ENCODE assay signal across 8 cellular contexts in the genomic region with DNA sequence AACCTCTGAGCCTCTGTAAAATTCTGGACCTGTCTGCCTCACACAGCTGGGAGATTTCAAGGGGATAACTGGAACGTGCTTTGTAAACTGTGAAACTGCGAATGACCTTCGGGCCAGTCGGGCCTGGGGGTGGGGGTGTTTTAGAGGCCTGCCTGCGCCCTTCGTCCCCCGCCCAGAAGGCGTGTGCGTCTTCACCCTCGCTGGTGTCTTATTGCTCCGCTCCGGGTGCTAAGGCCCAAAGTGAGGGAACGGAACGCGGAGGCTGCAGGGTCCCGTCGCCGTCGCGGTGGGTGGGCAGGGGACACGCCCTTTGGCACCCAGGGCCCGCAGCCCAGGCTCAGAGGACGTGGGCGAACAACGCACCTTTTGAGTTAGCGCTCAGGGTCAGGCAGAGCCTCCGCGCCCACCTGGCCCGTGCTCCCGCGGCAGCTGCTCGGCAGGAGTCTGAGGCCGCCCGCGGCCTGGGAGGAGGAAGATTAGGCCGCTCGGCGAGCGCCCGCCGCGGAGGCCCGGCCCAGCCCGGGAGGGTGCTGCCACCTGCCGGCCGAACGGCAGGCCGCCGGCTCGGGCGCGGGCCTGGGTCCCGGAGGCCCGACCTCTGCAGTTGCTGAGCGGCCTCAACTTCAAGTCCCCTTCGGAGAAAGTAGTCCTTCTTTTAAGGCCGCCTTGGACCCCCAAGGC. TPM values are rescaled to one million over a fixed set of nuclear protein-coding genes. Genes with fewer than 3 reads are reported as not detected.
A peak's percentile ranks its signal among the peaks of the same experiment; 100 is the strongest.
DNase-seq lines count a peak whose midpoint lies in the region; ATAC-seq and TF ChIP-seq lines count a peak whose summit lies in the region.

No MANE protein-coding gene starts in this region.

- no peaks in the 10 kb centered on the region for H3K9me3 ChIP-seq in lung (ENCODE audit: control insufficient read depth in 2 of 2, insufficient read depth in 1 of 2, low read length in 1 of 2)

- no peaks in the 10 kb centered on the region for H3K27me3 ChIP-seq in BJ (ENCODE audit: control insufficient read depth, insufficient read depth, low read length)
- H3K27me3 ChIP-seq in H7 (ENCODE audit: control insufficient read depth, insufficient read depth, low read length): peaks cover 41% of the 10 kb centered on the region
- H3K27me3 ChIP-seq in lung (ENCODE audit: control insufficient read depth, insufficient read depth): no peaks in the 10 kb centered on the region

- peaks cover 0 to 9% of the 10 kb centered on the region in 2 donors for H3K4me1 ChIP-seq in lung (ENCODE audit: control insufficient read depth in 2 of 2, insufficient read depth in 2 of 2, low read length in 2 of 2)

- POLR2A ChIA-PET in BJ (lab: Charles Lee): no interaction called here
- POLR2A ChIA-PET in activated CD4-positive, alpha-beta memory T cell treated with anti-CD3 and anti-CD28 coated beads for 36 hours (lab: Charles Lee): interaction anchor here (2.6 kb wide), 1 partner anchor 101 kb away, joined by 12 read pairs; no protein-coding TSS in a partner anchor

- no peak overlapping the region for H3K27ac Mint-ChIP-seq in activated CD4-positive, alpha-beta memory T cell treated with anti-CD3 and anti-CD28 coated beads for 36 hours

- intact Hi-C loops in activated CD4-positive, alpha-beta memory T cell treated with anti-CD3 and anti-CD28 coated beads for 36 hours (cut with micrococcal nuclease): loop anchor here (1.0 to 5.0 kb wide), 4 partner anchors 75 to 244 kb away; a partner anchor contains a TSS

- peaks cover 4% of the 10 kb centered on the region for H3K36me3 Mint-ChIP-seq in activated CD4-positive, alpha-beta memory T cell treated with anti-CD3 and anti-CD28 coated beads for 36 hours

- ATAC-seq in lung (ENCODE audit: insufficient read depth, low FRiP score) (peak; percentile 81), GM21390 (IDR thresholded peaks at IDR 0.05; ENCODE audit: unreplicated experiment) (no peak)

- H3K4me3 Mint-ChIP-seq in activated CD4-positive, alpha-beta memory T cell treated with anti-CD3 and anti-CD28 coated beads for 36 hours: peak overlapping the region; percentile 12

- peaks cover 16% of the 10 kb centered on the region for H3K4me1 Mint-ChIP-seq in activated CD4-positive, alpha-beta memory T cell treated with anti-CD3 and anti-CD28 coated beads for 36 hours (ENCODE audit: low read depth)

- H3K36me3 ChIP-seq in BJ (ENCODE audit: control insufficient read depth, insufficient read depth, low read length) (peaks cover 8% of the 10 kb centered on the region), H7 (replicated peaks; ENCODE audit: control insufficient read depth, insufficient read depth, low read length) (peaks cover 9% of the 10 kb centered on the region), lung (ENCODE audit: control insufficient read depth in 2 of 2, insufficient read depth in 2 of 2, low read length in 2 of 2) (peaks cover 0 to 9% of the 10 kb centered on the region in 2 donors)

- H3K4me3 ChIP-seq in BJ (ENCODE audit: low read depth, low read length) (peak overlapping the region; percentile 26), H7 (ENCODE audit: insufficient read depth, low read depth, low read length) (peak overlapping the region; percentile 50), lung (no peak overlapping the region)

- H3K9me3 Mint-ChIP-seq in activated CD4-positive, alpha-beta memory T cell treated with anti-CD3 and anti-CD28 coated beads for 36 hours: no peaks in the 10 kb centered on the region

- DNase-seq in BJ (ENCODE audit: low read depth) (no peak), H7 (peak; percentile 98), NCI-H345 treated with DMSO at 0.1 percent for 48 hours (lab: John Stamatoyannopoulos, UW; ENCODE audit: unreplicated experiment) (peak; percentile 38), dermis microvascular lymphatic vessel endothelial cell (ENCODE audit: low read depth in 2 of 2) (peak; percentile 11 to 58), lung (ENCODE audit: low spot score) (peak; percentile 57)
- peak; percentile 71 for DNase-seq in activated CD4-positive, alpha-beta memory T cell treated with anti-CD3 and anti-CD28 coated beads for 36 hours
- DNase-seq in stimulated activated CD4-positive, alpha-beta T cell treated with anti-CD3 and anti-CD28 coated beads, TNF-alpha, amount 100 ng/mL, for 48 hours (ENCODE audit: low read depth in 3 of 3): peak; percentile 29 to 66 (median 52)

- CTCF ChIA-PET in BJ (lab: Yijun Ruan, JAX): interaction anchor here (0.6 to 9.0 kb wide), 45 partner anchors 8 to 249 kb away, joined by 3 to 259 read pairs (median 4); a partner anchor contains a TSS
- CTCF ChIA-PET in activated CD4-positive, alpha-beta memory T cell treated with anti-CD3 and anti-CD28 coated beads for 36 hours (lab: Charles Lee): interaction anchor here (0.6 to 6.3 kb wide), 36 partner anchors 10 to 1863 kb away, joined by 3 to 162 read pairs (median 6); a partner anchor contains a TSS

- H3K27ac ChIP-seq in lung (ENCODE audit: low read depth in 1 of 2, low read length in 1 of 2): peak overlapping the region in 1 of 2 donors; percentile 37

- 4 to 6% methylated on average over 54 to 57 of the region's 57 CpGs for WGBS in lung, 2 donors

- TF ChIP-seq CTCF in BJ (IDR thresholded peaks at IDR 0.05; ENCODE audit: insufficient read depth, low read depth, low read length): peak; percentile 56
- peak; percentile 64 for TF ChIP-seq CTCF in lung (IDR thresholded peaks at IDR 0.05; ENCODE audit: control extremely low read depth, extremely low read depth)

- peaks cover 35% of the 10 kb centered on the region for H3K27me3 Mint-ChIP-seq in activated CD4-positive, alpha-beta memory T cell treated with anti-CD3 and anti-CD28 coated beads for 36 hours

RNA-seq across cellular contexts. Expression of a gene that starts 29.7 kb away (rescaled TPM):
- 25.4 and 44.2 TPM in 2 replicates for polyA plus RNA-seq in BJ (2011; rRNA removed)
- polyA minus RNA-seq in BJ (2011; rRNA and poly(A)+ RNA removed): 41.9 and 63.6 TPM in 2 replicates
- total RNA-seq in H7 (2014; rRNA removed; shearing (Covaris generic)): 70.7 and 71.5 TPM in 2 replicates
- 10 to 100 TPM; 32.0 to 34.0 TPM for total RNA-seq in activated CD4-positive, alpha-beta memory T cell treated with anti-CD3 and anti-CD28 coated beads for 36 hours
- total RNA-seq in dermis microvascular lymphatic vessel endothelial cell: 22.2 and 32.2 TPM in 2 replicates
- total RNA-seq in lung: 10 to 100 TPM; 26.7 to 28.8 TPM
- 10 to 100 TPM; 11.8 to 13.6 TPM for polyA plus RNA-seq in lung

RNA-seq across cellular contexts. Expression of a gene that starts 39.4 kb away (rescaled TPM):
- polyA plus RNA-seq in BJ (2011; rRNA removed) (48.1 and 62.5 TPM in 2 replicates), lung (10 to 100 TPM; 37.7 to 41.0 TPM)
- 52.8 and 163 TPM in 2 replicates for polyA minus RNA-seq in BJ (2011; rRNA and poly(A)+ RNA removed)
- total RNA-seq in H7 (2014; rRNA removed; shearing (Covaris generic)): 111 and 115 TPM in 2 replicates
- 100 to 1,000 TPM; 158 TPM for total RNA-seq in activated CD4-positive, alpha-beta memory T cell treated with anti-CD3 and anti-CD28 coated beads for 36 hours
- total RNA-seq in dermis microvascular lymphatic vessel endothelial cell (82.6 and 100 TPM in 2 replicates), lung (100 to 1,000 TPM in 1 of 2 donors, 10 to 100 TPM in 1; 56.9 to 120 TPM)

RNA-seq across cellular contexts. Expression of a gene that starts 53.6 kb away (rescaled TPM):
- polyA plus RNA-seq in BJ (2011; rRNA removed) (0.39 and 0.50 TPM in 2 replicates), lung (under 1 TPM; 0.10 to 0.57 TPM)
- 0.15 TPM in 1 of 2 replicates, not detected in the other for polyA minus RNA-seq in BJ (2011; rRNA and poly(A)+ RNA removed)
- total RNA-seq in H7 (2014; rRNA removed; shearing (Covaris generic)): 12.7 and 17.3 TPM in 2 replicates
- under 1 TPM; 0.76 to 0.87 TPM for total RNA-seq in activated CD4-positive, alpha-beta memory T cell treated with anti-CD3 and anti-CD28 coated beads for 36 hours
- total RNA-seq in dermis microvascular lymphatic vessel endothelial cell (under 0.01 and 0.13 TPM in 2 replicates), lung (under 1 TPM; 0.21 to 0.57 TPM)
